ENCODE assay signal across 8 cellular contexts in the genomic region with DNA sequence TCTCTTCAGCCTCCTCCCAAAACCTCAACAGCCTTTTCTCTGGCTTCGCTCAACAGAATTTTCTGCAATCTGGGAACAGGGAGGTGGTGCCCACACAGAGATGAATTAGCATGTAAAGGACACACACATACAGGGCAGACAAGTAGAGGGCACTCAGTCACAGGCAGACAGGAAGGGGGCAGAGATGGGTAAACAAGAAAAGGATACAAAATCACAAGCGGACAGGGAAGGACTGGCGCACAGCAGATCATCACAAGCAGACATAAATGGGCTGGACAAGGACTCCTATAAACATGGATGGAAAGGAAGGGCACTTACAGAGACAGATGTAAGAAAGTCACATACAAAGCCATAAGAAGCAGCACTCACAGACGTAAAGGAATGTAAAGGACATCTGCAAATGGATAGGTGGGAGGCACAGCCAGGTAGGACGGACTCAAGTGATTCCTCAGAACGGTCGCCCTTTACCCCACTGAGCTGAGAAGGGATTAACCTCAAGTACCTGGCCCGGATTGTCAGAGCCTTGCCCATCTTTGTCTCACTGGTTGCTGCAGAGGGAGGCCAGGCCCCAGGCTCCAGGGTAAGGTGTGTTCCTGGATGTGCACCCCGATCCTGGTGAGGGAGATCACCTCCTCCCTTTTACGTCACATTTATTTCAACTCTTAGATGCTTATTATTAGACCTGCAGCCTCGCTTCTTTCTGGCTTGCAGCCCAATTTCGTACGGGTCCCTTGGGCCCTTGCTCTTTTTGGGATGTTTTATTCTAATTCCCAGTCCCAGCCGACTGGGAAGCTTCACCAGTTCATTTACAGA. TPM values are rescaled to one million over a fixed set of nuclear protein-coding genes. Genes with fewer than 3 reads are reported as not detected.
DNase-seq lines count a peak whose midpoint lies in the region; ATAC-seq and TF ChIP-seq lines count a peak whose summit lies in the region.

No MANE protein-coding gene starts in this region.

- TF ChIP-seq CTCF in cardiac fibroblast (IDR thresholded peaks at IDR 0.05; ENCODE audit: low read depth, low read length) = no peak

- H3K9ac ChIP-seq in HUES6 (ENCODE audit: low read length) = peak overlapping the region; percentile 77

- H3K27ac ChIP-seq in CD4-positive, alpha-beta memory T cell (ENCODE audit: low read depth, low read length) = peak overlapping the region; percentile 98
- peak overlapping the region; percentile 46; the same call in 1 of the 2 replicates for H3K27ac ChIP-seq in HUES6 (ENCODE audit: low read depth, low read length)
- peak overlapping the region; percentile 67 for H3K27ac ChIP-seq in mesodermal cell (ENCODE audit: low read depth, low read length, severe bottlenecking)

- no peaks in the 10 kb centered on the region for H3K9me3 ChIP-seq in CD4-positive, alpha-beta memory T cell (ENCODE audit: control insufficient read depth in 1 of 2, low read length in 2 of 2)
- H3K9me3 ChIP-seq in HUES6 (ENCODE audit: control insufficient read depth, insufficient read depth, low read depth, low read length) (no peaks in the 10 kb centered on the region), mesodermal cell (ENCODE audit: control insufficient read depth, low read length) (no peaks in the 10 kb centered on the region)

- peak overlapping the region; percentile 89 to 99 for H3K4me3 ChIP-seq in CD4-positive, alpha-beta memory T cell (ENCODE audit: low read length in 2 of 2)
- H3K4me3 ChIP-seq in HUES6 (ENCODE audit: low read depth, low read length) = peak overlapping the region; percentile 64
- peak overlapping the region; percentile 95 to 97 for H3K4me3 ChIP-seq in cardiac fibroblast (replicated peaks in 1 of 2; ENCODE audit: low read depth in 2 of 2, low read length in 2 of 2)
- peak overlapping the region; percentile 88 for H3K4me3 ChIP-seq in mesodermal cell (ENCODE audit: extremely low read depth, insufficient read depth, low read length, poor library complexity, severe bottlenecking)

- intact Hi-C loops in CD4-positive, alpha-beta memory T cell (cut with micrococcal nuclease) = loop anchor here (1.0 kb wide), 8 partner anchors 15 to 484 kb away; a partner anchor contains a TSS

- H3K9me3 Mint-ChIP-seq in CD4-positive, alpha-beta memory T cell = no peaks in the 10 kb centered on the region

- H3K4me1 Mint-ChIP-seq in CD4-positive, alpha-beta memory T cell = peaks cover 24 to 36% (median 31%) of the 10 kb centered on the region in 4 donors

- no peak for DNase-seq in CD4-positive, alpha-beta memory T cell
- peak; percentile 11 to 19 for DNase-seq in cardiac fibroblast (ENCODE audit: low read depth in 2 of 2)
- DNase-seq in T-helper 9 cell = no peak
- no peak for DNase-seq in COLO829 (ENCODE audit: low spot score)
- no peak for DNase-seq in activated T-cell treated with anti-CD3 and anti-CD28 coated beads, Interleukin-2, amount 50 U/mL, for 1 hour

- H3K36me3 ChIP-seq in CD4-positive, alpha-beta memory T cell (ENCODE audit: insufficient read depth, low read length) = peaks cover 6% of the 10 kb centered on the region
- H3K36me3 ChIP-seq in HUES6 (ENCODE audit: control insufficient read depth, insufficient read depth, low read length) (peaks cover 18% of the 10 kb centered on the region; the same call in 1 of the 2 replicates), mesodermal cell (ENCODE audit: control insufficient read depth, insufficient read depth, low read length) (peaks cover 23% of the 10 kb centered on the region)

- H3K27ac Mint-ChIP-seq in CD4-positive, alpha-beta memory T cell = no peak overlapping the region

- 64 to 66% methylated on average over 13 of the region's 14 CpGs for WGBS in mesodermal cell (ENCODE audit: insufficient coverage in 2 of 2), 2 experiments

- H3K27me3 ChIP-seq in CD4-positive, alpha-beta memory T cell (ENCODE audit: insufficient read depth, low read length) = no peaks in the 10 kb centered on the region
- H3K27me3 ChIP-seq in HUES6 (ENCODE audit: control insufficient read depth, insufficient read depth, low read length) = no peaks in the 10 kb centered on the region

- CTCF ChIA-PET in CD4-positive, alpha-beta memory T cell (lab: Charles Lee; ENCODE audit: partially characterized antibody) = interaction anchor here (1.2 to 8.7 kb wide), 8 partner anchors 14 to 94 kb away, joined by 3 to 91 read pairs (median 6); a partner anchor contains a TSS

- ATAC-seq in GM19452 (IDR thresholded peaks at IDR 0.05; ENCODE audit: unreplicated experiment) = peak; percentile 13

- peaks cover 44% of the 10 kb centered on the region for H3K4me1 ChIP-seq in CD4-positive, alpha-beta memory T cell (ENCODE audit: insufficient read depth, low read length)
- peaks cover 21% of the 10 kb centered on the region; the same call in 1 of the 2 replicates for H3K4me1 ChIP-seq in HUES6 (ENCODE audit: control insufficient read depth, insufficient read depth, low read length)
- peaks cover 9% of the 10 kb centered on the region for H3K4me1 ChIP-seq in mesodermal cell (ENCODE audit: control insufficient read depth, insufficient read depth, low read length, poor library complexity, severe bottlenecking)

- no peak overlapping the region for H3K4me3 Mint-ChIP-seq in CD4-positive, alpha-beta memory T cell

- POLR2A ChIA-PET in CD4-positive, alpha-beta memory T cell (lab: Charles Lee; ENCODE audit: partially characterized antibody) = interaction anchor here (0.8 to 7.8 kb wide), 22 partner anchors 8 to 484 kb away, joined by 3 to 158 read pairs (median 4); a partner anchor contains a TSS

- no peaks in the 10 kb centered on the region for H3K27me3 Mint-ChIP-seq in CD4-positive, alpha-beta memory T cell

- peaks cover 16 to 20% of the 10 kb centered on the region in 2 donors for H3K36me3 Mint-ChIP-seq in CD4-positive, alpha-beta memory T cell

RNA-seq across cellular contexts. Expression of a gene that starts 0.8 kb away (rescaled TPM):
- total RNA-seq in CD4-positive, alpha-beta memory T cell = 10 to 100 TPM; 60.9 to 61.3 TPM
- polyA plus RNA-seq in CD4-positive, alpha-beta memory T cell = 10 to 100 TPM; 32.8 to 52.7 TPM
- polyA plus RNA-seq in mesodermal cell (2013, experiment 1 of 2) = 88.8 TPM
- polyA plus RNA-seq in mesodermal cell (2013, experiment 2 of 2) = 79.1 TPM

RNA-seq across cellular contexts. Expression of a gene that starts 15.0 kb away (rescaled TPM):
- total RNA-seq in CD4-positive, alpha-beta memory T cell = 10 to 100 TPM; 93.3 to 97.0 TPM
- 10 to 100 TPM; 23.8 to 49.3 TPM for polyA plus RNA-seq in CD4-positive, alpha-beta memory T cell
- polyA plus RNA-seq in mesodermal cell (2013, experiment 1 of 2) = 265 TPM
- polyA plus RNA-seq in mesodermal cell (2013, experiment 2 of 2) = 248 TPM

RNA-seq across cellular contexts. Expression of a gene that starts 25.6 kb away (rescaled TPM):
- 10 to 100 TPM; 44.1 to 47.4 TPM for total RNA-seq in CD4-positive, alpha-beta memory T cell
- polyA plus RNA-seq in CD4-positive, alpha-beta memory T cell = 100 to 1,000 TPM in 1 of 2 donors, 10 to 100 TPM in 1; 86.7 to 150 TPM
- 42.2 TPM for polyA plus RNA-seq in mesodermal cell (2013, experiment 1 of 2)
- polyA plus RNA-seq in mesodermal cell (2013, experiment 2 of 2) = 38.4 TPM

RNA-seq across cellular contexts. Expression of a gene that starts 37.9 kb away (rescaled TPM):
- total RNA-seq in CD4-positive, alpha-beta memory T cell = 10 to 100 TPM; 47.9 to 53.1 TPM
- polyA plus RNA-seq in CD4-positive, alpha-beta memory T cell = 10 to 100 TPM; 11.4 to 19.3 TPM
- polyA plus RNA-seq in mesodermal cell (2013, experiment 1 of 2) = 31.7 TPM
- 24.1 TPM for polyA plus RNA-seq in mesodermal cell (2013, experiment 2 of 2)

RNA-seq across cellular contexts. Expression of a gene that starts 38.2 kb away (rescaled TPM):
- total RNA-seq in CD4-positive, alpha-beta memory T cell = 10 to 100 TPM; 30.5 to 35.7 TPM
- 1 to 10 TPM; 4.6 to 7.5 TPM for polyA plus RNA-seq in CD4-positive, alpha-beta memory T cell
- polyA plus RNA-seq in mesodermal cell (2013, experiment 1 of 2) = 31.7 TPM
- polyA plus RNA-seq in mesodermal cell (2013, experiment 2 of 2) = 24.9 TPM

Comparison
In these comparisons a context has a peak if more than half of its experiments do, and no peak if none do; other contexts are left out.
1. DNase-seq: peak in cardiac fibroblast (2 of 2); none in CD4-positive, alpha-beta memory T cell (0 of 5), T-helper 9 cell (single experiment), COLO829 (single experiment) and activated T-cell treated with anti-CD3 and anti-CD28 coated beads, Interleukin-2, amount 50 U/mL, for 1 hour (single experiment).
2. H3K27ac ChIP-seq: peak in every context shown above with its lines; median percentile 98 in CD4-positive, alpha-beta memory T cell; 67 in mesodermal cell; 46 in HUES6.
3. Peak in every context shown above with its lines, with median percentiles within 50 percentile points of each other: H3K4me3 ChIP-seq.